27 cellular contexts compared by ENCODE assay signal in the genomic region with DNA sequence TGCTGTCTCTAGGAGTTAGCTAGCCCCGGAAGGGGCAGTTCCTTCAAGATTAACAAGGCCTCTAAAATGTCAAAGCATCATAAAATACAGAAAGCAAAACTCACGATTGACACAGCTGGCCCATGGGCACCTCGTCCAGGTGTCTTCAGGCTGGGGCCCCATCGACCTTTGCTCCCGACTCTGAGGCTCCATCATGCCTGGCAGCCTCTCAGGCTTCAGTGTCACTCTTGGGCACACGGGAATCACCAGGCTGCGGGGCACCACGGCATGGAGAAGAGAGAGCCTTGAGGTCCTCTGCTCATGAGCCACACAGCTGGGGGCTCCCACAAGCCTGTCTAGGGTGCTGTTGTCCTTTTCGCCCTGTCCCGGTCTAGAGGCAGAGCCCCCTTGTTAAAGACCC.
"Had no signal": no experiment of that assay in that cellular context is flagged by ENCODE, and none has a peak within 500 bp of the region (broad histone marks: within the 10 kb centered on the region; RNA-seq: fewer than 3 reads in every experiment).

No MANE protein-coding gene starts in this region.

- H3K27me3 ChIP-seq: gastroesophageal sphincter, heart right ventricle, ovary, sigmoid colon, spleen, testis, tibial artery had no signal

- H3K36me3 ChIP-seq: gastroesophageal sphincter, heart right ventricle, ovary, sigmoid colon, spleen, tibial artery had no signal

- H3K27ac ChIP-seq: gastroesophageal sphincter, heart right ventricle, psoas muscle, sigmoid colon, spleen, testis, tibial artery had no signal

- H3K4me1 ChIP-seq: heart right ventricle, psoas muscle, spleen, tibial artery had no signal

- FAIRE-seq: urothelium cell line had no signal

- H3K9me3 ChIP-seq: gastroesophageal sphincter, heart right ventricle, ovary, psoas muscle, sigmoid colon, spleen, testis, tibial artery had no signal

- DNase-seq: cortex of kidney; effector memory CD8-positive, alpha-beta T cell; foreskin fibroblast; heart right ventricle; hippocampal formation; immature natural killer cell; islet precursor cell; kidney glomerular epithelial cell; mesenchymal stem cell; naive thymus-derived CD4-positive, alpha-beta T cell; nephron progenitor cell; occipital lobe; ovary; psoas muscle; sigmoid colon; spleen; stimulated activated CD4-positive, alpha-beta T cell treated with anti-CD3 and anti-CD28 coated beads, Interleukin-4, amount 100 ng/mL, for 4 hours; stimulated activated naive CD8-positive, alpha-beta T cell treated with anti-CD3 and anti-CD28 coated beads, Interleukin-15, Interleukin-2, amounts not matched to agents 100 U/mL and 50 U/mL, for 24 hours; substantia nigra; testis; tibial artery had no signal

- ATAC-seq: effector memory CD8-positive, alpha-beta T cell; esophagus mucosa; gastroesophageal sphincter; heart right ventricle; left lobe of liver; naive thymus-derived CD4-positive, alpha-beta T cell; psoas muscle; right cardiac atrium; stimulated activated memory B cell treated with anti-CD40 and anti-IgM and Interleukin-4, amounts not matched to agents 10 μg/mL and 1 μg/mL and 100 μg/mL, for 72 hours; stimulated activated naive CD8-positive, alpha-beta T cell treated with anti-CD3 and anti-CD28 coated beads, Interleukin-15, Interleukin-2, amounts not matched to agents 100 U/mL and 50 U/mL, for 24 hours had no signal

- H3K4me3 ChIP-seq: gastroesophageal sphincter, heart right ventricle, ovary, psoas muscle, sigmoid colon, spleen, testis, tibial artery had no signal
